1 cellular context compared by ENCODE assay signal in the genomic region with DNA sequence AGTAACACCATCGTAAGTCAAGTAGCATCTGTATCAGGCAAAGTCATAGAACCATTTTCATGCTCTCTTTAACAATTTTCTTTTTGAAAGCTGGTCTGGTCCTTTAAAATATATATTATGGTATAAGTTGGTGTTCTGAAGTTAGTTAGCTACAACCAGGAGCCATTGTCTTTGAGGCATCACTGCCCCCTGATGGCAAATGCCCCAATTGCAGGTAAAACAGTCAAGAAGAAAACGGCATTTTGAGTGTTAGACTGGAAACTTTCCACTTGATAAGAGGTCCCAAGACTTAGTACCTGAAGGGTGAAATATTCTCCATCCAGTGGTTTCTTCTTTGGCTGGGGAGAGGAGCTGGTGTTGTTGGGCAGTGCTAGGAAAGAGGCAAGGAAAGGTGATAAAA.
TF ChIP-seq lines count a peak whose summit lies in the region.

No MANE protein-coding gene starts in this region.

TF ChIP-seq in endothelial cell of umbilical vein, 7 proteins besides CTCF, POLR2A, EP300 and RAD21:
- no peak for TF ChIP-seq MYC (IDR thresholded peaks at IDR 0.05; ENCODE audit: low read depth, low read length)
- no peak for TF ChIP-seq EZH2 (IDR thresholded peaks at IDR 0.05; ENCODE audit: borderline replicate concordance, low read depth, low read length, severe bottlenecking)
- no peak for TF ChIP-seq JUN (IDR thresholded peaks at IDR 0.05; ENCODE audit: borderline replicate concordance, insufficient read depth, insufficient read length, low read depth)
- TF ChIP-seq, protein P1, sequence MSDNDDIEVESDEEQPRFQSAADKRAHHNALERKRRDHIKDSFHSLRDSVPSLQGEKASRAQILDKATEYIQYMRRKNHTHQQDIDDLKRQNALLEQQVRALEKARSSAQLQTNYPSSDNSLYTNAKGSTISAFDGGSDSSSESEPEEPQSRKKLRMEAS (IDR thresholded peaks at IDR 0.05; ENCODE audit: insufficient read depth, insufficient read length), result no peak
- TF ChIP-seq POLR2AphosphoS5 (IDR thresholded peaks at IDR 0.05; ENCODE audit: insufficient read depth, low read depth, low read length), result no peak
- no peak for TF ChIP-seq GATA2 (IDR thresholded peaks at IDR 0.05; ENCODE audit: insufficient read depth, insufficient read length, low read depth, low read length)
- no peak for TF ChIP-seq FOS (IDR thresholded peaks at IDR 0.05; ENCODE audit: borderline replicate concordance, insufficient read depth, low read length)
